Comparison of ENCODE assay signal across 8 cellular contexts in the genomic region with DNA sequence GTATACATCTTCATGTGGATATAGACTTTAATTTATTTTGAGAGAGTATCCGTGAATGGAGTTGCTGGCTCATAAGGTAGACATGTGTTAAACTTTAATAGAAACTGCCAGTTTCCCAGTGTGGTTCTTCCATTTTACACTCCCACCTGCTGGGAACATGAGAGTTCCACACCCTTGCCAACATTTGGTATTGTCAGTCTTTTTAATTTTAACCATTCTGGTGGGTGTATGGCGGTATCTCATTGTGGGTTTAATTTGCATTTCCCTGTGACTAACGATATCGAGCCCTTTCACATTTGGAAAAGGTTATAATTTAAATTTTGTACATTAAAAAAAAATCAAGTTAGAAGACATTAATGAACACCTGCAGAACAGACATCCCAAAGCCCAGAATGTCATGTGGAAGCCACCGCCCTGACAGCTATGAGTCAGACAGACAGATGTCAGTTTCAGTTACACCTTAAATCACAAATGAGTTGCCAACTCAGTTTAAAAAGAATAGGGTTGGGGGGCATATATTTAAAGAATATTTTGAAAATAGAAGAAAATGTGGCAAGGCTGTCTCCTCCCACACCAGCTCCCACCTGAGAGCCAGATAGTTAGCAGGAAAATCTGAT. TPM values are rescaled to one million over a fixed set of nuclear protein-coding genes. Genes with fewer than 3 reads are reported as not detected.
DNase-seq lines count a peak whose midpoint lies in the region; ATAC-seq and TF ChIP-seq lines count a peak whose summit lies in the region.

No MANE protein-coding gene starts in this region.

- no peaks in the 10 kb centered on the region for H3K9me2 ChIP-seq in SU-DHL-6 (replicated peaks; ENCODE audit: insufficient read depth, low read length)

- ATAC-seq in HG02973 (IDR thresholded peaks at IDR 0.05; ENCODE audit: unreplicated experiment), result peak; percentile 82
- no peak for ATAC-seq in lower lobe of right lung

- POLR2A ChIA-PET in A673 (lab: Charles Lee; ENCODE audit: low non-redundant PET), result no interaction called here

- intact Hi-C loops in activated naive CD4-positive, alpha-beta T cell treated with anti-CD3 and anti-CD28 coated beads for 36 hours (cut with micrococcal nuclease), result loop anchor here (1.0 kb wide), 2 partner anchors 21 to 35 kb away; no protein-coding TSS in a partner anchor
- intact Hi-C loops in lower lobe of right lung (cut with DNase I) (no loop called here), A673 (cut with micrococcal nuclease; ENCODE audit: unreplicated experiment) (no loop called here)

- H3K9me3 ChIP-seq in SU-DHL-6 (ENCODE audit: insufficient read depth, low read length), result no peaks in the 10 kb centered on the region
- H3K9me3 ChIP-seq in lower lobe of right lung, result no peaks in the 10 kb centered on the region
- H3K9me3 ChIP-seq in A673 (ENCODE audit: low read depth, low read length, poor library complexity, severe bottlenecking), result no peaks in the 10 kb centered on the region

- H3K9ac ChIP-seq in SU-DHL-6 (ENCODE audit: low read length), result peak overlapping the region; percentile 32

- H2AFZ ChIP-seq in SU-DHL-6 (ENCODE audit: low read depth, low read length, severe bottlenecking), result no peak overlapping the region

- peaks cover 29% of the 10 kb centered on the region for H3K4me1 Mint-ChIP-seq in activated naive CD4-positive, alpha-beta T cell treated with anti-CD3 and anti-CD28 coated beads for 36 hours (ENCODE audit: low read depth)
- H3K4me1 Mint-ChIP-seq in activated naive CD4-positive, alpha-beta T cell treated with anti-CD3 and anti-CD28 coated beads, Interleukin-2, amount 10 ng/mL, durations not matched to agents 7 days and 5 days, result peaks cover 34% of the 10 kb centered on the region

- peaks cover 19% of the 10 kb centered on the region for H3K4me1 ChIP-seq in lower lobe of right lung
- H3K4me1 ChIP-seq in A673 (ENCODE audit: insufficient read depth, low read length, poor library complexity, severe bottlenecking), result peaks cover 6% of the 10 kb centered on the region

- peak; percentile 64 for DNase-seq in activated naive CD4-positive, alpha-beta T cell treated with anti-CD3 and anti-CD28 coated beads for 36 hours
- DNase-seq in activated naive CD4-positive, alpha-beta T cell treated with anti-CD3 and anti-CD28 coated beads, Interleukin-2, amount 10 ng/mL, durations not matched to agents 7 days and 5 days, result no peak
- DNase-seq in lower lobe of right lung (no peak), NCI-H1436 treated with DMSO at 0.1 percent for 48 hours (lab: John Stamatoyannopoulos, UW) (no peak), A673 (ENCODE audit: low spot score) (no peak), KG1 (lab: John Stamatoyannopoulos, UW) (no peak)

- peaks cover 69% of the 10 kb centered on the region for H3F3A ChIP-seq in SU-DHL-6 (ENCODE audit: insufficient read depth)

- TF ChIP-seq CTCF in SU-DHL-6 (IDR thresholded peaks at IDR 0.05; ENCODE audit: insufficient read depth, low read length, poor library complexity, severe bottlenecking), result no peak
- TF ChIP-seq CTCF in lower lobe of right lung (IDR thresholded peaks at IDR 0.05), result no peak
- TF ChIP-seq CTCF in A673 (conservative IDR thresholded peaks at IDR 0.05; ENCODE audit: low read depth, low read length), result no peak

- H3K27me3 ChIP-seq in SU-DHL-6 (ENCODE audit: low read length) (no peaks in the 10 kb centered on the region), lower lobe of right lung (ENCODE audit: low read depth) (no peaks in the 10 kb centered on the region), A673 (replicated peaks; ENCODE audit: insufficient read depth, low read depth, low read length, poor library complexity) (no peaks in the 10 kb centered on the region)

- H3K27ac ChIP-seq in SU-DHL-6 (ENCODE audit: low read depth, low read length), result peak overlapping the region; percentile 82
- H3K27ac ChIP-seq in lower lobe of right lung, result peak overlapping the region; percentile 54
- no peak overlapping the region for H3K27ac ChIP-seq in A673 (ENCODE audit: low read depth, low read length, poor library complexity, severe bottlenecking)

- H3K4me2 ChIP-seq in SU-DHL-6 (ENCODE audit: low read depth, low read length, poor library complexity, severe bottlenecking), result peak overlapping the region; percentile 56

- no peak overlapping the region for H3K4me3 Mint-ChIP-seq in activated naive CD4-positive, alpha-beta T cell treated with anti-CD3 and anti-CD28 coated beads for 36 hours
- H3K4me3 Mint-ChIP-seq in activated naive CD4-positive, alpha-beta T cell treated with anti-CD3 and anti-CD28 coated beads, Interleukin-2, amount 10 ng/mL, durations not matched to agents 7 days and 5 days, result no peak overlapping the region

- peaks cover 6% of the 10 kb centered on the region for H3K9me3 Mint-ChIP-seq in activated naive CD4-positive, alpha-beta T cell treated with anti-CD3 and anti-CD28 coated beads for 36 hours
- peaks cover 3% of the 10 kb centered on the region for H3K9me3 Mint-ChIP-seq in activated naive CD4-positive, alpha-beta T cell treated with anti-CD3 and anti-CD28 coated beads, Interleukin-2, amount 10 ng/mL, durations not matched to agents 7 days and 5 days

- H3K27me3 Mint-ChIP-seq in activated naive CD4-positive, alpha-beta T cell treated with anti-CD3 and anti-CD28 coated beads for 36 hours (ENCODE audit: low read depth), result peaks cover 14% of the 10 kb centered on the region
- H3K27me3 Mint-ChIP-seq in activated naive CD4-positive, alpha-beta T cell treated with anti-CD3 and anti-CD28 coated beads, Interleukin-2, amount 10 ng/mL, durations not matched to agents 7 days and 5 days, result no peaks in the 10 kb centered on the region

- BruUV-seq in A673 (replicated peaks; lab: Mats Ljungman, UMichigan), result no TSS peak

- H3K27ac Mint-ChIP-seq in activated naive CD4-positive, alpha-beta T cell treated with anti-CD3 and anti-CD28 coated beads for 36 hours, result no peak overlapping the region
- no peak overlapping the region for H3K27ac Mint-ChIP-seq in activated naive CD4-positive, alpha-beta T cell treated with anti-CD3 and anti-CD28 coated beads, Interleukin-2, amount 10 ng/mL, durations not matched to agents 7 days and 5 days

- CTCF ChIA-PET in activated naive CD4-positive, alpha-beta T cell treated with anti-CD3 and anti-CD28 coated beads for 36 hours (lab: Charles Lee), result interaction anchor here (0.9 kb wide), 1 partner anchor 27 kb away, joined by 3 read pairs; no protein-coding TSS in a partner anchor
- CTCF ChIA-PET in activated naive CD4-positive, alpha-beta T cell treated with anti-CD3 and anti-CD28 coated beads, Interleukin-2, amount 10 ng/mL, durations not matched to agents 7 days and 5 days (lab: Charles Lee), result interaction anchor here (1.2 kb wide), 1 partner anchor 27 kb away, joined by 4 read pairs; no protein-coding TSS in a partner anchor
- CTCF ChIA-PET in A673 (lab: Charles Lee), result no interaction called here

- H3K4me3 ChIP-seq in SU-DHL-6 (ENCODE audit: insufficient read depth, low read length, poor library complexity, severe bottlenecking), result peak overlapping the region; percentile 16
- H3K4me3 ChIP-seq in lower lobe of right lung, result no peak overlapping the region
- H3K4me3 ChIP-seq in A673 (ENCODE audit: low read depth, low read length, poor library complexity, severe bottlenecking), result no peak overlapping the region

- no peaks in the 10 kb centered on the region for H3K36me3 Mint-ChIP-seq in activated naive CD4-positive, alpha-beta T cell treated with anti-CD3 and anti-CD28 coated beads for 36 hours (ENCODE audit: low read depth)
- H3K36me3 Mint-ChIP-seq in activated naive CD4-positive, alpha-beta T cell treated with anti-CD3 and anti-CD28 coated beads, Interleukin-2, amount 10 ng/mL, durations not matched to agents 7 days and 5 days, result no peaks in the 10 kb centered on the region

- H3K79me2 ChIP-seq in SU-DHL-6 (ENCODE audit: insufficient read depth, low read length), result peaks cover 68% of the 10 kb centered on the region

- peaks cover 8% of the 10 kb centered on the region; the same call in 1 of the 2 replicates for H3K36me3 ChIP-seq in SU-DHL-6 (ENCODE audit: low read length)
- no peaks in the 10 kb centered on the region for H3K36me3 ChIP-seq in lower lobe of right lung
- H3K36me3 ChIP-seq in A673 (ENCODE audit: insufficient read depth, low read length, poor library complexity, severe bottlenecking), result no peaks in the 10 kb centered on the region

- H4K20me1 ChIP-seq in SU-DHL-6 (ENCODE audit: low read depth, low read length), result no peaks in the 10 kb centered on the region

RNA-seq across cellular contexts. Expression of gene ANKRD33B, which starts 36.9 kb away (rescaled TPM):
- 1 to 10 TPM; 1.9 to 2.5 TPM for total RNA-seq in activated naive CD4-positive, alpha-beta T cell treated with anti-CD3 and anti-CD28 coated beads for 36 hours
- total RNA-seq in lower lobe of right lung (5.8 TPM), A673 (2021) (0.75 and 1.1 TPM in 2 replicates)
